In the genomic region with DNA sequence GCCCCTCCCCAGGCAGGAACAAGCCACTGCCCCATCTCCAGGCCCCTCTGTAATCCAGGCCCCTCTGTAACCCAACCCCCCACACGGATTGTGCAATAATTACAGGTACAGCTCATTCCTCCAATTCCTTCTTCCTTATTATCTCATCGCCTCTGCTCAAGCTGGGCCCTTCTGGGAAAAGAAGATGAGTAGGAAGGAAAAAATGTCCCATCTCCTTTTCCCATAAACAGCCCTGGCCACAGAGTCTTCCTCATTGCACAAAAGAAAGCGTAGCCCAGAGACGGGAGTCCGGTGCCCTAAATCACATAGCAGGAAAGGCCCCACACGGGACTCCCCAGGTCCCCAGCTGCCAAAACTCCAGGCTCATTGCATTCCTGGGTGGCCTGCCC, we compare ENCODE assay signal across 10 cellular contexts. TPM values are rescaled to one million over a fixed set of nuclear protein-coding genes. Genes with fewer than 3 reads are reported as not detected.
DNase-seq lines count a peak whose midpoint lies in the region; TF ChIP-seq lines count a peak whose summit lies in the region.
"Had no signal": no experiment of that assay in that cellular context is flagged by ENCODE, and none has a peak within 500 bp of the region (broad histone marks: within the 10 kb centered on the region; RNA-seq: fewer than 3 reads in every experiment).

No MANE protein-coding gene starts in this region.

- peak; percentile 81 for DNase-seq in HS-5 (ENCODE audit: low read depth)
- peak; percentile 91 for DNase-seq in amniotic epithelial cell (ENCODE audit: low read depth)
- peak; percentile 73 for DNase-seq in iris pigment epithelial cell (ENCODE audit: low read depth)
- peak in 1 of 2 donors; percentile 40 for DNase-seq in tibial nerve (ENCODE audit: low spot score in 2 of 2)
- DNase-seq in transverse colon, result no peak
- no peak for DNase-seq in T-helper 1 cell
- no peak for DNase-seq in activated CD4-positive, alpha-beta T cell treated with anti-CD3 and anti-CD28 coated beads for 48 hours
- DNase-seq: SHP77 had no signal

- TF ChIP-seq CTCF in tibial nerve (IDR thresholded peaks at IDR 0.05) (no peak), transverse colon (IDR thresholded peaks at IDR 0.05) (no peak)

- intact Hi-C loops in transverse colon (cut with DNase I; ENCODE audit: low total_unique reads), result no loop called here

- H3K4me3 ChIP-seq in tibial nerve (no peak overlapping the region), transverse colon (no peak overlapping the region)
- H3K4me3 ChIP-seq: cardiac muscle cell had no signal

- peaks cover 0 to 13% (median 3%) of the 10 kb centered on the region in 4 donors for H3K4me1 ChIP-seq in tibial nerve
- H3K4me1 ChIP-seq in transverse colon, result peaks cover 0 to 13% (median 4%) of the 10 kb centered on the region in 4 donors

- H3K36me3 ChIP-seq in tibial nerve (no peaks in the 10 kb centered on the region), transverse colon (no peaks in the 10 kb centered on the region)
- H3K36me3 ChIP-seq: cardiac muscle cell had no signal

- TF ChIP-seq POLR2A in tibial nerve (IDR thresholded peaks at IDR 0.05) (no peak), transverse colon (IDR thresholded peaks at IDR 0.05) (no peak)

- H3K27me3 ChIP-seq in tibial nerve (peaks cover 0 to 15% of the 10 kb centered on the region in 2 donors), transverse colon (no peaks in the 10 kb centered on the region)
- H3K27me3 ChIP-seq: cardiac muscle cell had no signal

- in situ Hi-C loops in transverse colon (cut with MboI; ENCODE audit: low pct_ligation_motif_present in 1 of 4, low pct_unique_long_range_greater_than_20kb in 1 of 4, low sequenced_read_pairs in 3 of 4), result loop anchor here in 3 of 4 donors (10.0 to 25.0 kb wide), 5 partner anchors 74 to 314 kb away; a partner anchor contains a TSS

- peak in 1 of 2 donors; percentile 56 for TF ChIP-seq EP300 in tibial nerve (IDR thresholded peaks at IDR 0.05)
- TF ChIP-seq EP300 in transverse colon (IDR thresholded peaks at IDR 0.05; ENCODE audit: low read depth), result no peak

- H3K9me3 ChIP-seq in tibial nerve (no peaks in the 10 kb centered on the region), transverse colon (no peaks in the 10 kb centered on the region)

- H3K27ac ChIP-seq in tibial nerve (peak overlapping the region in 3 of 4 donors; percentile 23 to 61 (median 36)), transverse colon (peak overlapping the region in 2 of 4 donors; percentile 4 to 62)
- H3K27ac ChIP-seq: cardiac muscle cell had no signal

- WGBS in tibial nerve, 2 donors, result 55 to 60% methylated on average over 6 of the region's 6 CpGs
- 23 to 46% methylated on average over 4 to 6 of the region's 6 CpGs for WGBS in transverse colon (ENCODE audit: low coverage in 1 of 2), 2 donors

RNA-seq across cellular contexts. Expression of a gene that starts 3.6 kb away (rescaled TPM):
- total RNA-seq in tibial nerve (not detected), transverse colon (not detected)
- total RNA-seq: activated CD8-positive, alpha-beta memory T cell treated with anti-CD3 and anti-CD28 coated beads for 36 hours; cardiac muscle cell had no signal

RNA-seq across cellular contexts. Expression of a gene that starts 9.7 kb away (rescaled TPM):
- 100 to 1,000 TPM in 3 of 4 donors, 10 to 100 TPM in 1; 90.6 to 169 (median 160) TPM for total RNA-seq in tibial nerve
- 10 to 100 TPM; 11.6 to 61.7 (median 39.6) TPM for total RNA-seq in transverse colon

Comparison
In these comparisons a context has a peak if more than half of its experiments do, and no peak if none do; other contexts are left out.
1. DNase-seq: peak in HS-5 (single experiment), amniotic epithelial cell (single experiment) and iris pigment epithelial cell (single experiment); none in transverse colon (single experiment), T-helper 1 cell (0 of 5) and activated CD4-positive, alpha-beta T cell treated with anti-CD3 and anti-CD28 coated beads for 48 hours (single experiment).